In the genomic region with DNA sequence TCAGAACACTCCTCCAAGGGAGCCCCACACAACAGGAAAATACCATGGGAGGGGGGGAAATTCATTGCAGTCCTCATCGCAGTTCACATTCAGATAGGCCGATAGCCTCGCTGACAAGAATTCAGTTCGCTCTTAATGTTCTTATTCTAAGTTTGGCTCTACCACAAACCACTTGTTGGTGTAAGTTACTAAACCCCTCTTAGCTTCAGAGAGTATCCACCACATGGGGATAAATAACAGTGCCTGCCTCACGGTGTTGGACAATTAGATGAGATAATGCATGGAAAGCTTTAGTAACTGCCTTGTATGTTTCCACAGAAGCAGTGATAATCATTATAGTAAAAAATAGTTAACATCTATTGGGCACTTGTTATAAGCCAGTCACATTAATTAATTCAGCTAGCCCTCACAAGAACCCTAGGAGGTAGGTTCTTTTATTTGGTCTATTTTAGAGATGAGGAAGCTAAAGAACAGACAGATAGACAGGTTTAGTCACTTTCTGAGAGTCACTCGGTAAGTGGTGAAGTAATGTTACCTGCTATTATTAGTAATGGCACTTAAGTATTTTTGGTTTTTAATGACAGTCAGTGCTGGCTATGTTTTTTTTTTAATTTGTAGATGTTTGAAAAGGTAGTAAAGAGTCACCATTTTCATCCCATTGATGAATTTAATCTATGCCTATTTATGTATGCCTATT, we compare ENCODE assay signal across 18 cellular contexts.
"Had no signal": no experiment of that assay in that cellular context is flagged by ENCODE, and none has a peak within 500 bp of the region (broad histone marks: within the 10 kb centered on the region; RNA-seq: fewer than 3 reads in every experiment).

No MANE protein-coding gene starts in this region.

- ATAC-seq: body of pancreas, gastroesophageal sphincter had no signal

- H3K27ac ChIP-seq: body of pancreas, gastroesophageal sphincter, ovary, sigmoid colon, thyroid gland, VCaP had no signal

- H3K4me1 ChIP-seq: body of pancreas, sigmoid colon had no signal

- DNase-seq: activated naive CD4-positive, alpha-beta T cell treated with anti-CD3 and anti-CD28 coated beads, Interleukin-2, amount 50 U/mL, for 16 hours; amniotic stem cell; body of pancreas; central memory CD4-positive, alpha-beta T cell; cortex of kidney; kidney; left ventricle myocardium inferior; ovary; sigmoid colon; stimulated activated CD4-positive, alpha-beta T cell treated with anti-CD3 and anti-CD28 coated beads, Interleukin-12 subunit alpha, Interleukin-12 subunit beta, amount 100 ng/mL, for 4 hours; stimulated activated CD4-positive, alpha-beta T cell treated with anti-CD3 and anti-CD28 coated beads, Interleukin-2, amount 100 ng/mL, for 48 hours; stimulated activated CD8-positive, alpha-beta memory T cell treated with anti-CD3 and anti-CD28 coated beads, Interleukin-4, amount 100 ng/mL, for 48 hours; T1000; thyroid gland had no signal

- H3K36me3 ChIP-seq: gastroesophageal sphincter, left ventricle myocardium inferior, ovary, sigmoid colon, thyroid gland had no signal

- H3K4me3 ChIP-seq: body of pancreas, gastroesophageal sphincter, left ventricle myocardium inferior, ovary, sigmoid colon, thyroid gland had no signal

- H3K9me3 Mint-ChIP-seq: activated T-helper 2 cell treated with anti-CD3 and anti-CD28 coated beads, Interferon-gamma antibody, Interleukin-2, Interleukin-4, amounts not matched to agents 10 μg/mL and 5 μg/mL and 100 μg/mL, durations not matched to agents 14 hours and 24 hours and 36 hours; memory B cell had no signal

- H3K4me3 Mint-ChIP-seq: memory B cell had no signal

- H3K27me3 ChIP-seq: body of pancreas, gastroesophageal sphincter, ovary, sigmoid colon, thyroid gland had no signal

- H3K27me3 Mint-ChIP-seq: memory B cell had no signal

- H3K9me3 ChIP-seq: body of pancreas, gastroesophageal sphincter, left ventricle myocardium inferior, ovary, sigmoid colon, thyroid gland had no signal

- H3K27ac Mint-ChIP-seq: activated T-helper 2 cell treated with anti-CD3 and anti-CD28 coated beads, Interferon-gamma antibody, Interleukin-2, Interleukin-4, amounts not matched to agents 10 μg/mL and 5 μg/mL and 100 μg/mL, durations not matched to agents 14 hours and 24 hours and 36 hours; memory B cell had no signal
